Comparison of ENCODE assay signal across 8 cellular contexts in the genomic region with DNA sequence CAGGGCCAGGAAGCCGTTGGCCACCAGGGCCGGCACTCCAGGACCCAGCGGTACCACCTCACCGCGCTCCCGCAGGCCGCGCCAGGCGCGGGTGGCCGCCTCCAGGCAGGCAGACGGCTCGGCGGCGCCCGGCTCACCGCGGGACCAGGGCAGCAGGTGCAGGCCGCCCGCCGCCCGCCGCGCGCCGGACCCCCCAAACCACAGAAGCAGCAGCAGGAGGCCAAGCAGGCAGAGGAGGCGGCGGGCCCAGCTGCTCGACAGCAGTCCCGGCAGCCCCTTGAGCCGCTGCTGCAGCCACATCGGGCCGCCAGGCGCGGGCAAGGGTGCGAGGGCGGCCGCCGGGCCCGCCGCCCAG. TPM values are rescaled to one million over a fixed set of nuclear protein-coding genes. Genes with fewer than 3 reads are reported as not detected.
DNase-seq lines count a peak whose midpoint lies in the region; ATAC-seq and TF ChIP-seq lines count a peak whose summit lies in the region.

No MANE protein-coding gene starts in this region.

- H3K36me3 ChIP-seq in adipocyte (ENCODE audit: control insufficient read depth, insufficient read depth, low read length, severe bottlenecking) (peaks cover 14% of the 10 kb centered on the region), right lobe of liver (peaks cover 0 to 23% (median 4%) of the 10 kb centered on the region in 4 donors)

- H3K4me1 ChIP-seq in adipocyte (ENCODE audit: control insufficient read depth, insufficient read depth, low read length) (peaks cover 34% of the 10 kb centered on the region), right lobe of liver (peaks cover 0 to 73% (median 30%) of the 10 kb centered on the region in 4 donors)

- CTCF ChIA-PET in GM10248 (lab: Yijun Ruan, JAX), result interaction anchor here (1.5 kb wide), 1 partner anchor 14 kb away, joined by 4 read pairs; no protein-coding TSS in a partner anchor

- H3K27me3 ChIP-seq in adipocyte (replicated peaks; ENCODE audit: control insufficient read depth, insufficient read depth, low read length) (no peaks in the 10 kb centered on the region), right lobe of liver (no peaks in the 10 kb centered on the region)

- POLR2A ChIA-PET in GM10248 (lab: Yijun Ruan, JAX), result interaction anchor here (1.0 to 2.3 kb wide), 2 partner anchors 17 to 56 kb away, joined by 5 to 53 read pairs; no protein-coding TSS in a partner anchor

- DNase-seq in DMS 273 (lab: John Stamatoyannopoulos, UW; ENCODE audit: unreplicated experiment) (peak; percentile 58), DMS 273 treated with DMSO at 0.1 percent for 48 hours (lab: John Stamatoyannopoulos, UW) (no peak), adipocyte (ENCODE audit: low read depth) (peak; percentile 30), right lobe of liver (peak in 1 of 3 donors; percentile 47), GM10266 (ENCODE audit: extremely low spot score) (no peak), osteocyte (ENCODE audit: extremely low spot score, unreplicated experiment) (no peak), GM10248 (ENCODE audit: extremely low spot score) (no peak)

- TF ChIP-seq CTCF in right lobe of liver (IDR thresholded peaks at IDR 0.05) (no peak), GM10266 (IDR thresholded peaks at IDR 0.05; ENCODE audit: control insufficient read depth, insufficient read depth, low read depth, missing control alignments) (no peak), osteocyte (IDR thresholded peaks at IDR 0.05) (no peak), GM10248 (IDR thresholded peaks at IDR 0.05; ENCODE audit: control extremely low read depth, extremely low read depth, low read depth, missing control alignments) (no peak)

- peaks cover 7% of the 10 kb centered on the region for H3K36me3 Mint-ChIP-seq in osteocyte (ENCODE audit: unreplicated experiment)

- H3K4me3 ChIP-seq in adipocyte (ENCODE audit: low read length), result peak overlapping the region; percentile 83
- peak overlapping the region; percentile 44 to 72 (median 57) for H3K4me3 ChIP-seq in right lobe of liver

- H3K9me3 Mint-ChIP-seq in osteocyte (ENCODE audit: unreplicated experiment), result no peaks in the 10 kb centered on the region

- H3K27me3 Mint-ChIP-seq in osteocyte (ENCODE audit: unreplicated experiment), result no peaks in the 10 kb centered on the region

- no CpG with 5 or more reads among the region's 41 CpGs for WGBS in right lobe of liver (ENCODE audit: insufficient coverage, low coverage, low lambda C conversion rate, missing lambda C conversion rate)

- H3K27ac Mint-ChIP-seq in osteocyte (ENCODE audit: unreplicated experiment), result no peak overlapping the region

- H3K4me3 Mint-ChIP-seq in osteocyte (ENCODE audit: unreplicated experiment), result no peak overlapping the region

- intact Hi-C loops in right lobe of liver (cut with DNase I), result no loop called here

- peak overlapping the region in 1 of 3 donors; percentile 60 for H3K27ac ChIP-seq in right lobe of liver

- H3K9me3 ChIP-seq in adipocyte (ENCODE audit: control insufficient read depth, low read length) (no peaks in the 10 kb centered on the region), right lobe of liver (no peaks in the 10 kb centered on the region)

- no peak for TF ChIP-seq POLR2A in right lobe of liver (IDR thresholded peaks at IDR 0.05)

- ATAC-seq in HG03135 (IDR thresholded peaks at IDR 0.05; ENCODE audit: unreplicated experiment) (peak; percentile 14), right lobe of liver (no peak)

- H3K9ac ChIP-seq in adipocyte (ENCODE audit: low read length), result peak overlapping the region; percentile 74

- H3K4me1 Mint-ChIP-seq in osteocyte (ENCODE audit: unreplicated experiment), result peaks cover 36% of the 10 kb centered on the region

RNA-seq across cellular contexts. Expression of a gene that starts 0.3 kb away (rescaled TPM):
- total RNA-seq in right lobe of liver, result 10 to 100 TPM; 33.5 to 75.1 (median 43.0) TPM
- 45.1 and 46.9 TPM in 2 replicates for total RNA-seq in osteocyte

RNA-seq across cellular contexts. Expression of a gene that starts 8.6 kb away (rescaled TPM):
- total RNA-seq in right lobe of liver (100 to 1,000 TPM in 2 of 6 experiments, 10 to 100 TPM in 4; 70.2 to 119 (median 93.8) TPM), osteocyte (204 and 217 TPM in 2 replicates)

RNA-seq across cellular contexts. Expression of a gene that starts 54.3 kb away (rescaled TPM):
- 10 to 100 TPM; 46.2 to 64.0 (median 61.7) TPM for total RNA-seq in right lobe of liver
- 64.6 and 69.2 TPM in 2 replicates for total RNA-seq in osteocyte

Comparison
In these comparisons a context has a peak if more than half of its experiments do, and no peak if none do; other contexts are left out.
1. DNase-seq: peak in DMS 273 (single experiment) and adipocyte (single experiment); none in DMS 273 treated with DMSO at 0.1 percent for 48 hours (single experiment), GM10266 (single experiment), osteocyte (single experiment) and GM10248 (single experiment).